ENCODE assay signal across 22 cellular contexts in genomic region chr1:237093706-237094105, GRCh38. TPM values are rescaled to one million over a fixed set of nuclear protein-coding genes. Genes with fewer than 3 reads are reported as not detected.
DNase-seq lines count a peak whose midpoint lies in the region; ATAC-seq, FAIRE-seq and TF ChIP-seq lines count a peak whose summit lies in the region.
"Had no signal": no experiment of that assay in that cellular context is flagged by ENCODE, and none has a peak within 500 bp of the region (broad histone marks: within the 10 kb centered on the region; RNA-seq: fewer than 3 reads in every experiment).

No MANE protein-coding gene starts in this region.

- H3K36me3 ChIP-seq in left ventricle myocardium inferior (no peaks in the 10 kb centered on the region), pancreas (no peaks in the 10 kb centered on the region)
- H3K36me3 ChIP-seq: BE2C, HAP-1 had no signal

- no peak for DNase-seq in left ventricle myocardium inferior
- no peak for DNase-seq in Right ventricle myocardium inferior (ENCODE audit: missing footprints)
- DNase-seq in left ventricle myocardium superior, result no peak
- DNase-seq in pancreas, result peak in 5 of 6 donors; percentile 30 to 66 (median 52)
- no peak for DNase-seq in putamen (ENCODE audit: low spot score)
- DNase-seq: ACHN; BE2C; C1 segment of cervical spinal cord; CD4-positive, CD25-positive, alpha-beta regulatory T cell; CD8-positive, alpha-beta memory T cell; COR-L47; DMS 273 treated with DMSO at 0.1 percent for 48 hours; DMS53; DND-41; EL had no signal

- no peaks in the 10 kb centered on the region for H3K27me3 ChIP-seq in left ventricle myocardium inferior (ENCODE audit: low read depth)
- H3K27me3 ChIP-seq in pancreas, result no peaks in the 10 kb centered on the region
- H3K27me3 ChIP-seq: BE2C had no signal

- H3K27ac ChIP-seq in left ventricle myocardium inferior (replicated peaks) (peak overlapping the region; percentile 69), pancreas (no peak overlapping the region)
- H3K27ac ChIP-seq: HL-60 had no signal

- H3K4me1 ChIP-seq in left ventricle myocardium inferior (peaks cover 92% of the 10 kb centered on the region), pancreas (no peaks in the 10 kb centered on the region)
- H3K4me1 ChIP-seq: BE2C, HAP-1 had no signal

- intact Hi-C loops in left ventricle myocardium inferior (cut with micrococcal nuclease) (no loop called here), Right ventricle myocardium inferior (cut with DNase I) (no loop called here), left ventricle myocardium superior (cut with micrococcal nuclease) (no loop called here), pancreas (cut with DNase I) (no loop called here)

- H3K4me3 ChIP-seq in left ventricle myocardium inferior, result peak overlapping the region; percentile 30
- no peak overlapping the region for H3K4me3 ChIP-seq in pancreas
- H3K4me3 ChIP-seq: GM12878, HAP-1 had no signal

- 42 to 51% methylated on average over 13 of the region's 13 CpGs for WGBS in pancreas, 2 donors

- no peak for ATAC-seq in Right ventricle myocardium inferior
- ATAC-seq in left ventricle myocardium superior, result peak; percentile 2
- peak; percentile 55 to 93 (median 74) for ATAC-seq in pancreas
- ATAC-seq in HG02588 (IDR thresholded peaks at IDR 0.05; ENCODE audit: unreplicated experiment), result no peak
- ATAC-seq: GM12878 had no signal

- H3K9me3 ChIP-seq in left ventricle myocardium inferior (replicated peaks) (no peaks in the 10 kb centered on the region), pancreas (no peaks in the 10 kb centered on the region)
- H3K9me3 ChIP-seq: BE2C, HAP-1 had no signal

- TF ChIP-seq CTCF in left ventricle myocardium inferior (IDR thresholded peaks at IDR 0.05; ENCODE audit: borderline replicate concordance), result no peak
- TF ChIP-seq CTCF in pancreas (IDR thresholded peaks at IDR 0.05), result no peak

- no peak for FAIRE-seq in pancreas (lab: Jason Lieb, UNC)
- FAIRE-seq: A204.1, GM12878, H1 had no signal

RNA-seq across cellular contexts. Expression of gene RYR2, which starts 51.7 kb away (rescaled TPM):
- 783 TPM for total RNA-seq in left ventricle myocardium inferior
- 694 TPM for total RNA-seq in Right ventricle myocardium inferior
- total RNA-seq in left ventricle myocardium superior, result 828 TPM
- 1 to 10 TPM; 2.5 to 6.9 (median 4.8) TPM for total RNA-seq in pancreas
- 1 to 10 TPM; 1.6 to 1.7 TPM for polyA plus RNA-seq in pancreas
- total RNA-seq: G401, GM12878 had no signal

Comparison
In these comparisons a context has a peak if more than half of its experiments do, and no peak if none do; other contexts are left out.
1. ATAC-seq: peak in left ventricle myocardium superior (single experiment) and pancreas (4 of 4); none in Right ventricle myocardium inferior (single experiment) and HG02588 (single experiment).
2. DNase-seq: peak in pancreas (5 of 6); none in left ventricle myocardium inferior (single experiment), Right ventricle myocardium inferior (single experiment), left ventricle myocardium superior (single experiment) and putamen (single experiment).
3. RNA of gene RYR2, which starts 51.7 kb away (total RNA-seq): 828 TPM in left ventricle myocardium superior (single experiment), 783 TPM in left ventricle myocardium inferior (single experiment) and 694 TPM in Right ventricle myocardium inferior (single experiment); 2.5 to 6.9 TPM in pancreas; every median in the first group is over 10 times any median in the second.